Comparison of ENCODE assay signal across 8 cellular contexts in the genomic region with DNA sequence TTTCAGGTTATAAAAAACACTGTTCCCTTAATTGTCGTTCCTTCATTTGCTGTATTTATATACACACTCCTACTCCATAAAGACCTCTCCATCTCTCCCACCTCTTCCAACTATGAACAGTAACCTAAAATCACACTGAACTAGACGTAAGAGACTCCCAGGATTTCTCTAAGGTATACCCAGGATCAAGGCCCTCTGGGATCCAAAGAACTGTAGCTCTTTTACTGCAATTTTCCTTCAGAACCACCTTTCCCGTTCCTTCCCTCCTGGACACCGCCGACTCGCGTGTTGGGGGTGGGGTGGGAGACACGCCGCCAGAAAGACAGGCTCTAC. TPM values are rescaled to one million over a fixed set of nuclear protein-coding genes. Genes with fewer than 3 reads are reported as not detected.
A peak's percentile ranks its signal among the peaks of the same experiment; 100 is the strongest.
DNase-seq lines count a peak whose midpoint lies in the region; ATAC-seq and TF ChIP-seq lines count a peak whose summit lies in the region.

No MANE protein-coding gene starts in this region.

- H3K9me3 ChIP-seq in esophagus squamous epithelium: no peaks in the 10 kb centered on the region

- no peaks in the 10 kb centered on the region for H3K27me3 ChIP-seq in esophagus squamous epithelium
- H3K27me3 ChIP-seq in rectal smooth muscle tissue (ENCODE audit: control insufficient read depth, insufficient read depth, low read length): no peaks in the 10 kb centered on the region

- peak; percentile 73 for DNase-seq in OCI-M1 (lab: John Stamatoyannopoulos, UW)
- no peak for DNase-seq in esophagus squamous epithelium (lab: John Stamatoyannopoulos, UW)
- DNase-seq in midbrain (lab: John Stamatoyannopoulos, UW): no peak
- no peak for DNase-seq in KBM-7

- H3K9ac ChIP-seq in rectal smooth muscle tissue (ENCODE audit: low read length): peak overlapping the region; percentile 96

- intact Hi-C loops in esophagus squamous epithelium (cut with DNase I): no loop called here

- 0% methylated on average over 3 to 4 of the region's 9 CpGs for WGBS in esophagus squamous epithelium, 2 donors

- no peak for TF ChIP-seq POLR2A in esophagus squamous epithelium (IDR thresholded peaks at IDR 0.05)

- H3K4me3 ChIP-seq in esophagus squamous epithelium: peak overlapping the region; percentile 77 to 100 (median 96)
- peak overlapping the region; percentile 96 for H3K4me3 ChIP-seq in rectal smooth muscle tissue (ENCODE audit: low read length)

- in situ Hi-C loops in KBM-7 (cut with MboI; ENCODE audit: low pct_unique_long_range_greater_than_20kb, low sequenced_read_pairs): no loop called here

- peak; percentile 1 for ATAC-seq in GM18870 (IDR thresholded peaks at IDR 0.05; ENCODE audit: unreplicated experiment)
- ATAC-seq in HG03565 (IDR thresholded peaks at IDR 0.05; ENCODE audit: unreplicated experiment): no peak
- no peak for ATAC-seq in esophagus mucosa

- TF ChIP-seq CTCF in esophagus squamous epithelium (IDR thresholded peaks at IDR 0.05): no peak

- H3K27ac ChIP-seq in esophagus squamous epithelium: peak overlapping the region; percentile 97 to 100 (median 100)
- peak overlapping the region; percentile 100 for H3K27ac ChIP-seq in rectal smooth muscle tissue (ENCODE audit: low read depth, low read length)

- H3K36me3 ChIP-seq in esophagus squamous epithelium (peaks cover 0 to 8% (median 0%) of the 10 kb centered on the region in 3 donors), rectal smooth muscle tissue (ENCODE audit: control insufficient read depth, insufficient read depth, low read length) (no peaks in the 10 kb centered on the region)

- H3K4me1 ChIP-seq in esophagus squamous epithelium (peaks cover 4 to 53% (median 12%) of the 10 kb centered on the region in 3 donors), rectal smooth muscle tissue (ENCODE audit: control insufficient read depth, insufficient read depth, low read length) (peaks cover 13% of the 10 kb centered on the region)

RNA-seq across cellular contexts. Expression of a gene that starts 0.7 kb away (rescaled TPM):
- total RNA-seq in esophagus squamous epithelium (10 to 100 TPM; 12.1 to 21.2 (median 15.5) TPM), esophagus mucosa (15.7 TPM)

RNA-seq across cellular contexts. Expression of a gene that starts 29.1 kb away (rescaled TPM):
- total RNA-seq in esophagus squamous epithelium (10 to 100 TPM in 3 of 4 donors, 1 to 10 TPM in 1; 7.1 to 18.8 (median 16.4) TPM), esophagus mucosa (21.6 TPM)

RNA-seq across cellular contexts. Expression of a gene that starts 32.3 kb away (rescaled TPM):
- 100 to 1,000 TPM in 1 of 4 donors, 10 to 100 TPM in 3; 77.5 to 101 (median 88.0) TPM for total RNA-seq in esophagus squamous epithelium
- total RNA-seq in esophagus mucosa: 43.3 TPM
